In the genomic region with DNA sequence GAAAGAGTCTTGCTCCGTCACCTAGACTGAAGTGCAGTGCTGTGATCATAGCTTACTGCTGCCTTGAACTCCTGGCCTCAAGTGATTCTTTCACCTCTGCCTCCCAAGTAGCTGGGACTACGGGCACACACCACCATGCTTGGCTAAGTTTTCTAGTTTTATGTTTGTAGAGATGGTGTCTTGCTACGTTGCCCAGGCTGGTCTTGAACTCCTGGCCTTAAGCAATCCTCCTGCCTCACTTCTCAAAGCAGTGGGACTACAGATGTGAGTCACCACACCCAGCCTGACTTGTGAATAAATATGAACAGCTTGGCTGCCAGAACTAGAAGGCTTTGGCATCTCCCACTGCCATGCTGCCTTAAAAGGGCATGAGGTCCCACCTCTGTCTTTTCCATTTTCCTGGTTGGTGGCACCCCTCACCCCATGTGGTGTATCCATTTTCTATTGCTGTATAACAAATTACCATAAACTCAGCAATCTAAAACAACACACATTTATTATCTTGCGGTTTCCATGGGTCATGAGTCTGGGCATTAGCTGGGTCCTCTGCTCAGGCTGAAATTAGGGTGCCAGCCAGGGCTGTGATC, we compare ENCODE assay signal across 15 cellular contexts. TPM values are rescaled to one million over a fixed set of nuclear protein-coding genes. Genes with fewer than 3 reads are reported as not detected.
"Had no signal": no experiment of that assay in that cellular context is flagged by ENCODE, and none has a peak within 500 bp of the region (broad histone marks: within the 10 kb centered on the region; RNA-seq: fewer than 3 reads in every experiment).

No MANE protein-coding gene starts in this region.

- H3K36me3 ChIP-seq: esophagus squamous epithelium, sigmoid colon, thoracic aorta had no signal

- H3K27ac ChIP-seq: esophagus squamous epithelium, heart left ventricle, right atrium auricular region, sigmoid colon, stomach, thoracic aorta had no signal

- DNase-seq: esophagus squamous epithelium; heart left ventricle; hippocampal formation; mammary epithelial cell; mucosa of descending colon; naive thymus-derived CD8-positive, alpha-beta T cell; posterior cingulate gyrus; sigmoid colon; small intestine; stimulated activated CD4-positive, alpha-beta T cell treated with anti-CD3 and anti-CD28 coated beads, Interleukin-12 subunit alpha, Interleukin-12 subunit beta, amount 100 ng/mL, for 4 hours; stomach; trophoblast cell had no signal

- H3K9me3 ChIP-seq: esophagus squamous epithelium, mucosa of descending colon, right atrium auricular region, sigmoid colon, stomach, thoracic aorta had no signal

- ATAC-seq: heart left ventricle; left lobe of liver; mucosa of descending colon; naive thymus-derived CD8-positive, alpha-beta T cell had no signal

- H3K4me3 ChIP-seq: esophagus squamous epithelium, heart left ventricle, mucosa of descending colon, right atrium auricular region, sigmoid colon, stomach, thoracic aorta had no signal

- H3K4me1 ChIP-seq: stomach had no signal

- H3K27me3 ChIP-seq: esophagus squamous epithelium, heart left ventricle, right atrium auricular region, sigmoid colon, stomach had no signal

RNA-seq across cellular contexts. Expression of a gene that starts 44.3 kb away (rescaled TPM):
- total RNA-seq: naive thymus-derived CD8-positive, alpha-beta T cell had no signal
